ENCODE assay signal across 8 cellular contexts in genomic region chr9:94375192-94375591, GRCh38. TPM values are rescaled to one million over a fixed set of nuclear protein-coding genes. Genes with fewer than 3 reads are reported as not detected.
DNase-seq lines count a peak whose midpoint lies in the region; ATAC-seq and TF ChIP-seq lines count a peak whose summit lies in the region.
"Not testable (repeated sequence)": the region's sequence is repeated elsewhere in the genome, so short reads cannot be mapped to it uniquely, and the experiment has no call there.

No MANE protein-coding gene starts in this region.

- H3K27me3 ChIP-seq in GM06990 (replicated peaks; ENCODE audit: control insufficient read depth, insufficient read depth, low read length); Peyer's patch; thymus (ENCODE audit: control insufficient read depth, insufficient read depth): not testable (repeated sequence)

- ATAC-seq in GM21528 (IDR thresholded peaks at IDR 0.05; ENCODE audit: low FRiP score, unreplicated experiment) (peak; percentile 53), HG03280 (IDR thresholded peaks at IDR 0.05; ENCODE audit: unreplicated experiment) (peak; percentile 60), natural killer cell (peak; percentile 7 to 28 (median 21))

- intact Hi-C loops in natural killer cell (cut with micrococcal nuclease), result not testable (repeated sequence)

- H3K27ac Mint-ChIP-seq in activated naive CD8-positive, alpha-beta T cell, result peak overlapping the region; percentile 89
- H3K27ac Mint-ChIP-seq in natural killer cell, result peak overlapping the region; percentile 75 to 77

- peaks cover 16% of the 10 kb centered on the region for H3K4me1 Mint-ChIP-seq in activated naive CD8-positive, alpha-beta T cell (ENCODE audit: low read depth)
- H3K4me1 Mint-ChIP-seq in natural killer cell, result not testable (repeated sequence)

- peak overlapping the region; percentile 93 for H3K4me3 Mint-ChIP-seq in activated naive CD8-positive, alpha-beta T cell
- H3K4me3 Mint-ChIP-seq in natural killer cell, result peak overlapping the region; percentile 84

- peak overlapping the region; percentile 76 to 82 (median 81) for H3K27ac ChIP-seq in Peyer's patch
- H3K27ac ChIP-seq in thymus (ENCODE audit: low read depth), result not testable (repeated sequence)

- DNase-seq in GM06990 (ENCODE audit: extremely low read depth, insufficient read length) (peak; percentile 19), fibroblast of villous mesenchyme (ENCODE audit: low read depth) (peak; percentile 26)
- not testable (repeated sequence) for DNase-seq in Peyer's patch, natural killer cell

- H3K36me3 ChIP-seq in GM06990 (ENCODE audit: control insufficient read depth, insufficient read depth, low read length); Peyer's patch; thymus (ENCODE audit: control insufficient read depth, insufficient read depth): not testable (repeated sequence)

- not testable (repeated sequence) for H3K27me3 Mint-ChIP-seq in activated naive CD8-positive, alpha-beta T cell; natural killer cell (ENCODE audit: low read depth in 2 of 2)

- H3K9me3 ChIP-seq in Peyer's patch; thymus (ENCODE audit: control insufficient read depth): not testable (repeated sequence)

- WGBS in thymus, result under 1% methylated on average over 14 of the region's 18 CpGs

- not testable (repeated sequence) for H3K36me3 Mint-ChIP-seq in activated naive CD8-positive, alpha-beta T cell; natural killer cell

- H3K9me3 Mint-ChIP-seq in activated naive CD8-positive, alpha-beta T cell (ENCODE audit: low read depth); natural killer cell: not testable (repeated sequence)

- not testable (repeated sequence) for TF ChIP-seq POLR2A in Peyer's patch (IDR thresholded peaks at IDR 0.05)

- not testable (repeated sequence) for H3K4me1 ChIP-seq in Peyer's patch; thymus (ENCODE audit: control insufficient read depth, insufficient read depth, low read length)

- TF ChIP-seq CTCF in GM06990 (IDR thresholded peaks at IDR 0.05; ENCODE audit: insufficient read depth, low read length, poor library complexity, severe bottlenecking); Peyer's patch (IDR thresholded peaks at IDR 0.05); fibroblast of villous mesenchyme (IDR thresholded peaks at IDR 0.05; ENCODE audit: insufficient read depth, low read depth, low read length); natural killer cell (IDR thresholded peaks at IDR 0.05): not testable (repeated sequence)

- peak overlapping the region; percentile 57 for H3K4me3 ChIP-seq in GM06990 (replicated peaks; ENCODE audit: low read depth, low read length)
- H3K4me3 ChIP-seq in Peyer's patch, result peak overlapping the region; percentile 55 to 68 (median 62)
- H3K4me3 ChIP-seq in fibroblast of villous mesenchyme (ENCODE audit: low read depth, low read length), result peak overlapping the region; percentile 58
- peak overlapping the region; percentile 57 for H3K4me3 ChIP-seq in thymus (ENCODE audit: low read length)

RNA-seq across cellular contexts. Expression of gene NUTM2F, which starts 46.7 kb away (rescaled TPM):
- not detected for total RNA-seq in Peyer's patch
- not detected in 2 replicates for total RNA-seq in fibroblast of villous mesenchyme
- total RNA-seq in natural killer cell, result not detected
- 0.05 TPM for polyA plus RNA-seq in thymus
